10 cellular contexts compared by ENCODE assay signal in genomic region chr1:8094481-8095241, GRCh38.
A peak's percentile ranks its signal among the peaks of the same experiment; 100 is the strongest.
DNase-seq lines count a peak whose midpoint lies in the region; ATAC-seq and TF ChIP-seq lines count a peak whose summit lies in the region.
"Had no signal": no experiment of that assay in that cellular context is flagged by ENCODE, and none has a peak within 500 bp of the region (broad histone marks: within the 10 kb centered on the region; RNA-seq: fewer than 3 reads in every experiment).

No MANE protein-coding gene starts in this region.

- H3K27ac Mint-ChIP-seq in CD4-positive, CD25-positive, alpha-beta regulatory T cell = peak overlapping the region in 2 of 3 donors; percentile 23 to 72
- H3K27ac Mint-ChIP-seq: naive B cell had no signal

- H3K9me3 ChIP-seq in CD4-positive, CD25-positive, alpha-beta regulatory T cell (ENCODE audit: control insufficient read depth in 2 of 2, low read length in 2 of 2) = no peaks in the 10 kb centered on the region
- no peaks in the 10 kb centered on the region for H3K9me3 ChIP-seq in colonic mucosa

- H3K4me3 Mint-ChIP-seq in CD4-positive, CD25-positive, alpha-beta regulatory T cell = no peak overlapping the region

- no peak for DNase-seq in CD4-positive, CD25-positive, alpha-beta regulatory T cell
- DNase-seq in HT1080 (ENCODE audit: low read depth) (peak; percentile 80), colonic mucosa (peak; percentile 50), mucosa of gallbladder (ENCODE audit: low spot score) (peak; percentile 23), activated T-cell treated with anti-CD3 and anti-CD28 coated beads for 4 hours (no peak)
- DNase-seq: naive B cell, NCI-H1048 had no signal

- H3K4me3 ChIP-seq in CD4-positive, CD25-positive, alpha-beta regulatory T cell (ENCODE audit: low read depth, low read length) = no peak overlapping the region
- H3K4me3 ChIP-seq in colonic mucosa = no peak overlapping the region

- ATAC-seq in CD4-positive, CD25-positive, alpha-beta regulatory T cell (ENCODE audit: low read depth in 2 of 2) = no peak
- ATAC-seq in GM21381 (IDR thresholded peaks at IDR 0.05; ENCODE audit: unreplicated experiment) (no peak), HG02588 (IDR thresholded peaks at IDR 0.05; ENCODE audit: unreplicated experiment) (no peak), HG03045 (IDR thresholded peaks at IDR 0.05; ENCODE audit: unreplicated experiment) (no peak)

- H3K36me3 Mint-ChIP-seq in CD4-positive, CD25-positive, alpha-beta regulatory T cell = no peaks in the 10 kb centered on the region
- H3K36me3 Mint-ChIP-seq: naive B cell had no signal

- H3K36me3 ChIP-seq in CD4-positive, CD25-positive, alpha-beta regulatory T cell (ENCODE audit: control insufficient read depth, insufficient read depth, low read length) = no peaks in the 10 kb centered on the region
- H3K36me3 ChIP-seq in colonic mucosa = no peaks in the 10 kb centered on the region

- peaks cover 17 to 41% (median 29%) of the 10 kb centered on the region in 4 donors for H3K4me1 Mint-ChIP-seq in CD4-positive, CD25-positive, alpha-beta regulatory T cell
- H3K4me1 Mint-ChIP-seq: naive B cell had no signal

- TF ChIP-seq CTCF in colonic mucosa (IDR thresholded peaks at IDR 0.05) = no peak

- H3K9me3 Mint-ChIP-seq in CD4-positive, CD25-positive, alpha-beta regulatory T cell = peaks cover 0 to 2% (median 0%) of the 10 kb centered on the region in 7 donors
- H3K9me3 Mint-ChIP-seq: naive B cell had no signal

- intact Hi-C loops in colonic mucosa (cut with DNase I) = no loop called here

- peak overlapping the region in 1 of 2 donors; percentile 53 for H3K9ac ChIP-seq in colonic mucosa (ENCODE audit: low read depth in 2 of 2, low read length in 2 of 2)

- peaks cover 8% of the 10 kb centered on the region for H3K27me3 Mint-ChIP-seq in CD4-positive, CD25-positive, alpha-beta regulatory T cell

- no peak overlapping the region for H3K27ac ChIP-seq in CD4-positive, CD25-positive, alpha-beta regulatory T cell (ENCODE audit: insufficient read depth, low read length, poor library complexity, severe bottlenecking)
- peak overlapping the region; percentile 80 for H3K27ac ChIP-seq in colonic mucosa

- no peaks in the 10 kb centered on the region for H3K27me3 ChIP-seq in CD4-positive, CD25-positive, alpha-beta regulatory T cell (ENCODE audit: control insufficient read depth, insufficient read depth, low read length)
- H3K27me3 ChIP-seq in colonic mucosa = no peaks in the 10 kb centered on the region

- peaks cover 22% of the 10 kb centered on the region for H3K4me1 ChIP-seq in CD4-positive, CD25-positive, alpha-beta regulatory T cell (ENCODE audit: control insufficient read depth, insufficient read depth, low read length, poor library complexity, severe bottlenecking)
- H3K4me1 ChIP-seq in colonic mucosa = peaks cover 9% of the 10 kb centered on the region

Comparison
In these comparisons a context has a peak if more than half of its experiments do, and no peak if none do; other contexts are left out.
1. DNase-seq: peak in HT1080 (single experiment), colonic mucosa (single experiment) and mucosa of gallbladder (single experiment); none in CD4-positive, CD25-positive, alpha-beta regulatory T cell (0 of 3) and activated T-cell treated with anti-CD3 and anti-CD28 coated beads for 4 hours (single experiment).